Comparison of ENCODE assay signal across 8 cellular contexts in the genomic region with DNA sequence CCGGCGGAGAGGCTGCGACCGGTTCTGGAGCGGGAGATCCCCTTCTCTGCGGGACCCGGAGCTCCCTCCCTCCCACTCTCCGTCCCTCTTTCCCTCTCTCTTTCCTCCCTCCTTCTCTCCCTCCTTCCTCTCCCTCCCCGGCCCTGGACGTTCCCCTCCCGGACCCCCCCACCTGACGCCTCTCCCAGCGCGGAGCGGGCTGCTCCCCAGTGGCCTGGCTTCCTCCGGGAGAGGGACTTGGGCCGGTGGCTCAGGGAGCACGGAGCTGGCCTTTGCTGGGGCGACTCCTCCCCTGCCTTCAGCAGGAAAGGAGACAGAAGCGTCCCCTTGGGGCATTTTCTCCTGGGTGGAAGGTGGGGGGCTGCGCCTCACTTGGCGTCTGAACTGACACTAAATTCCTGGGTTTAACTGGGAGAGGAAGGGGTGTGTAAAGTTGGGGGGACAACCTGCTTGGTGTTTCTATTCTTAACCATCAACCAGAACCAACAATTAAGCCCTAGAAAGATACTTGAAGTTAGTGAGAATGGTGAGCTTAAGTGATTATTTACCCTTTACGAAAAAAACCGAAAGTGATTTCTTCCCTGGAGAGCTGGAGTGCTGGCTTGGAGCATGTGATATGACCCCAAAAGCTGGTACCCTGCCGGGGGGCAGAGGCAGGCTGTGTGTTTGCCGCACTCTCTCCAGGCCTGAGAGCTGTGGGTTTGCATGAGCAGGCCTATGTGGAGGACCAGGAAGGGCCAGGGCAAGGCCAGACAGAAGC. TPM values are rescaled to one million over a fixed set of nuclear protein-coding genes. Genes with fewer than 3 reads are reported as not detected.
DNase-seq lines count a peak whose midpoint lies in the region; ATAC-seq, FAIRE-seq and TF ChIP-seq lines count a peak whose summit lies in the region.

No MANE protein-coding gene starts in this region.

- peak; percentile 30 for DNase-seq in H54 (ENCODE audit: insufficient read length, low spot score)
- peak in 1 of 4 donors; percentile 23 for DNase-seq in body of pancreas
- DNase-seq in lower lobe of right lung, result no peak
- DNase-seq in stimulated activated CD4-positive, alpha-beta T cell treated with anti-CD3 and anti-CD28 coated beads, Interleukin-2, amount 100 ng/mL, for 24 hours, result no peak
- no peak for DNase-seq in SW 1271 (lab: John Stamatoyannopoulos, UW)
- DNase-seq in NCI-H774 (lab: John Stamatoyannopoulos, UW), result no peak
- no peak for DNase-seq in cortex of kidney (lab: John Stamatoyannopoulos, UW)

- TF ChIP-seq CTCF in 22Rv1 (IDR thresholded peaks at IDR 0.05), result no peak
- no peak for TF ChIP-seq CTCF in body of pancreas (IDR thresholded peaks at IDR 0.05)
- TF ChIP-seq CTCF in lower lobe of right lung (IDR thresholded peaks at IDR 0.05), result no peak

- H3K36me3 ChIP-seq in body of pancreas (replicated peaks in 1 of 2; ENCODE audit: insufficient read depth in 1 of 2, low read depth in 2 of 2), result no peaks in the 10 kb centered on the region
- no peaks in the 10 kb centered on the region for H3K36me3 ChIP-seq in lower lobe of right lung

- TF ChIP-seq POLR2A in H54 (IDR thresholded peaks at IDR 0.05; ENCODE audit: low read depth, low read length) (no peak), body of pancreas (IDR thresholded peaks at IDR 0.05) (no peak)

- ATAC-seq in body of pancreas, result peak; percentile 7
- peak; percentile 1 to 3 for ATAC-seq in lower lobe of right lung

- H3K4me3 ChIP-seq in body of pancreas (peak overlapping the region in 1 of 2 donors; percentile 5), lower lobe of right lung (peak overlapping the region; percentile 50)

- WGBS in body of pancreas, 2 donors, result 20 to 22% methylated on average over 25 to 26 of the region's 26 CpGs

- intact Hi-C loops in body of pancreas (cut with DNase I), result no loop called here
- intact Hi-C loops in lower lobe of right lung (cut with DNase I), result no loop called here

- H3K27me3 ChIP-seq in body of pancreas (no peaks in the 10 kb centered on the region), lower lobe of right lung (ENCODE audit: low read depth) (no peaks in the 10 kb centered on the region)

- FAIRE-seq in H54 (lab: Jason Lieb, UNC), result no peak

- H3K27ac ChIP-seq in 22Rv1, result peak overlapping the region; percentile 84
- peak overlapping the region in 3 of 4 donors; percentile 21 to 63 (median 59) for H3K27ac ChIP-seq in body of pancreas
- H3K27ac ChIP-seq in lower lobe of right lung, result no peak overlapping the region

- no peaks in the 10 kb centered on the region for H3K9me3 ChIP-seq in body of pancreas
- no peaks in the 10 kb centered on the region for H3K9me3 ChIP-seq in lower lobe of right lung

- peaks cover 17% of the 10 kb centered on the region for H3K4me1 ChIP-seq in body of pancreas
- H3K4me1 ChIP-seq in lower lobe of right lung, result peaks cover 16% of the 10 kb centered on the region

RNA-seq across cellular contexts. Expression of a gene that starts 0.8 kb away (rescaled TPM):
- total RNA-seq in body of pancreas (1 to 10 TPM; 7.3 to 7.6 TPM), lower lobe of right lung (15.8 TPM)

RNA-seq across cellular contexts. Expression of a gene that starts 12.6 kb away (rescaled TPM):
- 1 to 10 TPM; 2.1 to 4.6 TPM for total RNA-seq in body of pancreas
- 7.9 TPM for total RNA-seq in lower lobe of right lung

RNA-seq across cellular contexts. Expression of a gene that starts 44.3 kb away (rescaled TPM):
- total RNA-seq in body of pancreas, result 100 to 1,000 TPM in 1 of 2 donors, 10 to 100 TPM in 1; 74.2 to 258 TPM
- 152 TPM for total RNA-seq in lower lobe of right lung
